In genomic region chr9:133374612-133375115, GRCh38 we compare ENCODE assay signal across 7 cellular contexts. TPM values are rescaled to one million over a fixed set of nuclear protein-coding genes. Genes with fewer than 3 reads are reported as not detected.
A peak's percentile ranks its signal among the peaks of the same experiment; 100 is the strongest.
DNase-seq lines count a peak whose midpoint lies in the region; ATAC-seq and TF ChIP-seq lines count a peak whose summit lies in the region.

No MANE protein-coding gene starts in this region.

- intact Hi-C loops in sigmoid colon (cut with DNase I), result loop anchor here (5.0 kb wide), 1 partner anchor 43 kb away; the partner anchor contains the start of gene REXO4
- intact Hi-C loops in sciatic nerve (cut with DNase I), result no loop called here

- H3K27ac ChIP-seq in HL-60 (replicated peaks) (peak overlapping the region; percentile 95), sigmoid colon (peak overlapping the region; percentile 93 to 99 (median 94))

- TF ChIP-seq EP300 in sigmoid colon (IDR thresholded peaks at IDR 0.05), result no peak

- peaks cover 18% of the 10 kb centered on the region for H3K36me3 Mint-ChIP-seq in T-helper 1 cell treated with Interleukin-12 subunit alpha and Interleukin-12 subunit beta and Interleukin-4 antibody, amounts not matched to agents 30 μg/mL and 1 μg/mL, for 36 hours (ENCODE audit: low read depth)

- no peak for TF ChIP-seq POLR2A in sigmoid colon (IDR thresholded peaks at IDR 0.05)

- no peaks in the 10 kb centered on the region for H3K9me3 ChIP-seq in sigmoid colon

- WGBS in sigmoid colon, 2 donors, result 12 to 17% methylated on average over 12 of the region's 12 CpGs

- peaks cover 0 to 64% (median 60%) of the 10 kb centered on the region in 4 donors for H3K4me1 ChIP-seq in sigmoid colon

- peaks cover 43% of the 10 kb centered on the region for H3K4me1 Mint-ChIP-seq in T-helper 1 cell treated with Interleukin-12 subunit alpha and Interleukin-12 subunit beta and Interleukin-4 antibody, amounts not matched to agents 30 μg/mL and 1 μg/mL, for 36 hours (ENCODE audit: low read depth)

- no peaks in the 10 kb centered on the region for H3K9me3 Mint-ChIP-seq in T-helper 1 cell treated with Interleukin-12 subunit alpha and Interleukin-12 subunit beta and Interleukin-4 antibody, amounts not matched to agents 30 μg/mL and 1 μg/mL, for 36 hours

- TF ChIP-seq CTCF in HL-60 (IDR thresholded peaks at IDR 0.05; ENCODE audit: insufficient read depth, low read length) (no peak), fibroblast of mammary gland (conservative IDR thresholded peaks at IDR 0.05; ENCODE audit: control insufficient read depth, insufficient read depth, low read depth, low read length) (no peak), sigmoid colon (IDR thresholded peaks at IDR 0.05) (no peak)

- peak overlapping the region; percentile 82 for H3K4me3 ChIP-seq in HL-60 (replicated peaks; ENCODE audit: insufficient read depth, low read length)
- peak overlapping the region; percentile 96 for H3K4me3 ChIP-seq in fibroblast of mammary gland (ENCODE audit: control insufficient read depth, low read depth, low read length)
- peak overlapping the region; percentile 80 to 99 (median 88) for H3K4me3 ChIP-seq in sigmoid colon

- no peaks in the 10 kb centered on the region for H3K27me3 ChIP-seq in HL-60 (ENCODE audit: insufficient read depth, poor library complexity, severe bottlenecking)
- H3K27me3 ChIP-seq in sigmoid colon, result no peaks in the 10 kb centered on the region

- peak in 1 of 2 experiments; percentile 57 for DNase-seq in HL-60 (ENCODE audit: low read depth in 1 of 2, low spot score in 1 of 2)
- peak; percentile 84 for DNase-seq in fibroblast of mammary gland (ENCODE audit: low read depth)
- no peak for DNase-seq in sigmoid colon
- no peak for DNase-seq in sciatic nerve (ENCODE audit: low spot score)

- H3K27me3 Mint-ChIP-seq in T-helper 1 cell treated with Interleukin-12 subunit alpha and Interleukin-12 subunit beta and Interleukin-4 antibody, amounts not matched to agents 30 μg/mL and 1 μg/mL, for 36 hours (ENCODE audit: low read depth), result no peaks in the 10 kb centered on the region

- H3K27ac Mint-ChIP-seq in T-helper 1 cell treated with Interleukin-12 subunit alpha and Interleukin-12 subunit beta and Interleukin-4 antibody, amounts not matched to agents 30 μg/mL and 1 μg/mL, for 36 hours, result peak overlapping the region; percentile 97

- ATAC-seq in sciatic nerve (no peak), HG02981 (IDR thresholded peaks at IDR 0.05; ENCODE audit: unreplicated experiment) (no peak), GM21423 (IDR thresholded peaks at IDR 0.05; ENCODE audit: unreplicated experiment) (no peak)

- peaks cover 0 to 27% (median 4%) of the 10 kb centered on the region in 4 donors for H3K36me3 ChIP-seq in sigmoid colon

- H3K4me3 Mint-ChIP-seq in T-helper 1 cell treated with Interleukin-12 subunit alpha and Interleukin-12 subunit beta and Interleukin-4 antibody, amounts not matched to agents 30 μg/mL and 1 μg/mL, for 36 hours, result peak overlapping the region; percentile 97

RNA-seq across cellular contexts. Expression of gene SURF4, which starts 1.2 kb away (rescaled TPM):
- 10 to 100 TPM; 73.4 to 88.8 (median 84.3) TPM for total RNA-seq in sigmoid colon
- polyA plus RNA-seq in sigmoid colon, result 100 to 1,000 TPM in 1 of 3 donors, 10 to 100 TPM in 2; 17.4 to 190 (median 31.2) TPM
- total RNA-seq in sciatic nerve, result 91.3 TPM

RNA-seq across cellular contexts. Expression of gene STKLD1, which starts 1.5 kb away (rescaled TPM):
- total RNA-seq in sigmoid colon (1 to 10 TPM in 2 of 4 donors, under 1 TPM in 1, not detected in 1; 0.49 to 8.3 (median 2.1) TPM), sciatic nerve (2.6 TPM)
- polyA plus RNA-seq in sigmoid colon, result 1 to 10 TPM in 2 of 3 donors, under 1 TPM in 1; 0.69 to 1.8 (median 1.2) TPM

RNA-seq across cellular contexts. Expression of gene SURF2, which starts 18.3 kb away (rescaled TPM):
- total RNA-seq in sigmoid colon (10 to 100 TPM; 10.2 to 32.3 (median 15.2) TPM), sciatic nerve (13.6 TPM)
- polyA plus RNA-seq in sigmoid colon, result 10 to 100 TPM; 17.4 to 27.1 (median 19.9) TPM

RNA-seq across cellular contexts. Expression of gene SURF1, which starts 18.4 kb away (rescaled TPM):
- total RNA-seq in sigmoid colon (10 to 100 TPM; 33.8 to 98.7 (median 75.7) TPM), sciatic nerve (40.9 TPM)
- polyA plus RNA-seq in sigmoid colon, result 10 to 100 TPM; 54.1 to 79.3 (median 59.0) TPM

RNA-seq across cellular contexts. Expression of gene RPL7A, which starts 26.6 kb away (rescaled TPM):
- total RNA-seq in sigmoid colon (1,000 to 10,000 TPM; 2,027 to 2,561 (median 2,271) TPM), sciatic nerve (1,196 TPM)
- 1,000 to 10,000 TPM; 2,364 to 4,020 (median 2,962) TPM for polyA plus RNA-seq in sigmoid colon
